In genomic region chr7:30134011-30134410, GRCh38 we compare ENCODE assay signal across 8 cellular contexts. TPM values are rescaled to one million over a fixed set of nuclear protein-coding genes. Genes with fewer than 3 reads are reported as not detected.
DNase-seq lines count a peak whose midpoint lies in the region; ATAC-seq and TF ChIP-seq lines count a peak whose summit lies in the region.

No MANE protein-coding gene starts in this region.

- peak overlapping the region; percentile 91 for H3K27ac Mint-ChIP-seq in GM23338

- H3K36me3 Mint-ChIP-seq in GM23338 (ENCODE audit: low read depth): no peaks in the 10 kb centered on the region; the same call in 2 of the 3 replicates

- H3K4me3 Mint-ChIP-seq in GM23338: peak overlapping the region; percentile 82

- 0 out of 2 replicates have a peak, but pooled peaks cover 6% of the 10 kb centered on the region for H3K79me2 ChIP-seq in GM23338 (replicated peaks; ENCODE audit: insufficient read depth)

- H4K20me1 ChIP-seq in GM23338 (replicated peaks; ENCODE audit: insufficient read depth): peaks cover 9% of the 10 kb centered on the region

- H3K4me1 ChIP-seq in GM23338 (ENCODE audit: insufficient read depth) (no peaks in the 10 kb centered on the region), gastrocnemius medialis (peaks cover 13 to 26% of the 10 kb centered on the region in 2 donors)

- H3K4me3 ChIP-seq in GM23338 (peak overlapping the region; percentile 44), fibroblast of pulmonary artery (replicated peaks; ENCODE audit: low read depth, low read length) (peak overlapping the region; percentile 80), gastrocnemius medialis (peak overlapping the region; percentile 46 to 88 (median 78))

- intact Hi-C loops in gastrocnemius medialis (cut with DNase I; ENCODE audit: low total_unique reads): loop anchor here (1.0 to 2.0 kb wide), 3 partner anchors 17 to 108 kb away; partner anchors contain the start of gene FKBP14

- peaks cover 19% of the 10 kb centered on the region for H3K27me3 Mint-ChIP-seq in GM23338 (ENCODE audit: insufficient read depth, low read depth, poor library complexity)

- peaks cover 8% of the 10 kb centered on the region for H3K4me1 Mint-ChIP-seq in GM23338

- H3F3A ChIP-seq in GM23338 (replicated peaks; ENCODE audit: low read depth): no peaks in the 10 kb centered on the region

- H3K27ac ChIP-seq in GM23338 (ENCODE audit: low read depth) (peak overlapping the region; percentile 2; the same call in 1 of the 2 replicates), gastrocnemius medialis (peak overlapping the region; percentile 78 to 95 (median 88))

- H2AFZ ChIP-seq in GM23338: peak overlapping the region; percentile 89; the same call in 1 of the 2 replicates

- no peaks in the 10 kb centered on the region for H3K9me3 ChIP-seq in gastrocnemius medialis

- DNase-seq in GM23338 (ENCODE audit: low spot score) (no peak), SK-N-DZ (ENCODE audit: low spot score) (peak; percentile 8), fibroblast of pulmonary artery (ENCODE audit: low read depth) (no peak), gastrocnemius medialis (no peak), GM10266 (ENCODE audit: extremely low spot score) (no peak), iPS-NIHi11 (ENCODE audit: low spot score) (no peak), anterior cingulate cortex (lab: John Stamatoyannopoulos, UW) (no peak)

- no peaks in the 10 kb centered on the region for H3K9me3 Mint-ChIP-seq in GM23338

- in situ Hi-C loops in gastrocnemius medialis (cut with MboI; ENCODE audit: low sequenced_read_pairs in 4 of 4): no loop called here

- H3K4me2 ChIP-seq in GM23338: peak overlapping the region; percentile 83

- no peak for TF ChIP-seq POLR2A in gastrocnemius medialis (IDR thresholded peaks at IDR 0.05)

- TF ChIP-seq CTCF in GM23338 (conservative IDR thresholded peaks at IDR 0.05; ENCODE audit: low read depth in 2 of 2) (no peak), fibroblast of pulmonary artery (IDR thresholded peaks at IDR 0.05; ENCODE audit: low read length, missing control alignments) (no peak), gastrocnemius medialis (IDR thresholded peaks at IDR 0.05 in 4 of 5, conservative IDR thresholded peaks at IDR 0.05 in 1 of 5) (no peak), GM10266 (IDR thresholded peaks at IDR 0.05; ENCODE audit: control insufficient read depth, insufficient read depth, low read depth, missing control alignments) (no peak)

- H3K27me3 ChIP-seq in GM23338 (ENCODE audit: insufficient read depth): peaks cover 28% of the 10 kb centered on the region
- H3K27me3 ChIP-seq in gastrocnemius medialis: no peaks in the 10 kb centered on the region

- H3K36me3 ChIP-seq in GM23338 (ENCODE audit: insufficient read depth) (no peaks in the 10 kb centered on the region), gastrocnemius medialis (no peaks in the 10 kb centered on the region)

- no peaks in the 10 kb centered on the region for H3K9me2 ChIP-seq in GM23338 (ENCODE audit: insufficient read depth)

- ATAC-seq in GM23338 (no peak), gastrocnemius medialis (no peak), HG03159 (IDR thresholded peaks at IDR 0.05; ENCODE audit: unreplicated experiment) (no peak)

TF ChIP-seq in GM23338, 12 proteins besides CTCF, POLR2A, EP300 and RAD21:
- TF ChIP-seq EZH2phosphoT487 (IDR thresholded peaks at IDR 0.05; ENCODE audit: unreplicated experiment): no peak
- TF ChIP-seq ETS1 (IDR thresholded peaks at IDR 0.05): no peak
- no peak for TF ChIP-seq STAT1 (IDR thresholded peaks at IDR 0.05; ENCODE audit: unreplicated experiment)

RNA-seq across cellular contexts. Expression of gene MTURN, which starts 0.8 kb away (rescaled TPM):
- total RNA-seq in GM23338 (2014; rRNA removed; shearing (Covaris generic)): 4.7 and 8.7 TPM in 2 replicates
- polyA plus RNA-seq in GM23338 (2016; fragmentation: Nextera tagmentation; extraction: Ambion mirVana): 3.0 and 3.1 TPM in 2 replicates
- 21.0 and 26.3 TPM in 2 replicates for polyA plus RNA-seq in SK-N-DZ (2014; cell fraction: cytosol; rRNA removed)
- polyA plus RNA-seq in SK-N-DZ (2014; cell fraction: nucleus; rRNA removed): 26.4 and 27.1 TPM in 2 replicates
- 10 to 100 TPM; 32.9 to 81.9 (median 44.7) TPM for total RNA-seq in gastrocnemius medialis
